ENCODE assay signal across 1 cellular context in the genomic region with DNA sequence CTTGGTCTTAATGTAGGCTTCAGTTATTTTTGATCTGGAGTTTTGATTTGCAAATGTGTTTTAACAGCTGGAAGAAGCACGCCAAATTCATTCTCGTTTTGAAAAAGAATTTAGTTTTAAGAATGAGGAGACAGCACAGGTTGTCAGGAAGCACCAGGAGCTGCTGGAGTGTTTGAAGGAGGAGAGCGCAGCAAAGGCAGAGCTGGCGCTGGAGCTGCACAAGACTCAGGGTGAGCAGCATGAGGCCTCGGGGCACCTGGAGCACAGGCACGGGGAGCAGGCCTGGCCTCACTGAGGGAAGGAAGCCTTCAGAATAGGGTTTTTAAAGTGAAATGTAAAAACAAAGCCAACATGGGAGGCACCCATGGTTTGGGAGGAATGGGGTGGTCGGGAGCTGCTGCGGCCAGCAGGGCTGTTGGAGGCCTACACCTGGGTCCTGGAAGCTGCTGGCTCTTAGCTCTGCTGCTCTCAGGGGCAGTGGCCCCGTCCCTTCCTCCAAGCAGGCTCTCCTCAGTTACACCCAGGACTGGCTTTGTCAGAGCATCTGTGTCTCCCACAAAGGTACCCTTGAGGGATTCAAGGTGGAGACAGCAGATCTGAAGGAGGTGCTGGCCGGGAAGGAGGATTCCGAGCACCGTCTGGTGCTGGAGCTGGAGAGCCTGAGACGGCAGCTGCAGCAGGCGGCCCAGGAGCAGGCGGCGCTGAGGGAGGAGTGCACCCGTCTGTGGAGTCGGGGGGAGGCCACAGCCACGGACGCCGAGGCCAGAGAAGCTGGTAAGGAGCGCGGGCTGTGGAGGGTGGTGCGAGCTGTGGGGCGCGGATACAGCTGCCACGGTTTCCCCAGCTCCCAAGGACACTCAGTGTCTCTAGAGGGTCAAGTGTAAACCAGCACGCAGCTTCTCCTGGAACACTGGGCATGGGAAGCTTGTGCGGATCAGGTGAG.
TF ChIP-seq lines count a peak whose summit lies in the region.

No MANE protein-coding gene starts in this region.

TF ChIP-seq in GM23338, 12 proteins besides CTCF, POLR2A, EP300 and RAD21 (continued from another document):
- TF ChIP-seq, protein P1, sequence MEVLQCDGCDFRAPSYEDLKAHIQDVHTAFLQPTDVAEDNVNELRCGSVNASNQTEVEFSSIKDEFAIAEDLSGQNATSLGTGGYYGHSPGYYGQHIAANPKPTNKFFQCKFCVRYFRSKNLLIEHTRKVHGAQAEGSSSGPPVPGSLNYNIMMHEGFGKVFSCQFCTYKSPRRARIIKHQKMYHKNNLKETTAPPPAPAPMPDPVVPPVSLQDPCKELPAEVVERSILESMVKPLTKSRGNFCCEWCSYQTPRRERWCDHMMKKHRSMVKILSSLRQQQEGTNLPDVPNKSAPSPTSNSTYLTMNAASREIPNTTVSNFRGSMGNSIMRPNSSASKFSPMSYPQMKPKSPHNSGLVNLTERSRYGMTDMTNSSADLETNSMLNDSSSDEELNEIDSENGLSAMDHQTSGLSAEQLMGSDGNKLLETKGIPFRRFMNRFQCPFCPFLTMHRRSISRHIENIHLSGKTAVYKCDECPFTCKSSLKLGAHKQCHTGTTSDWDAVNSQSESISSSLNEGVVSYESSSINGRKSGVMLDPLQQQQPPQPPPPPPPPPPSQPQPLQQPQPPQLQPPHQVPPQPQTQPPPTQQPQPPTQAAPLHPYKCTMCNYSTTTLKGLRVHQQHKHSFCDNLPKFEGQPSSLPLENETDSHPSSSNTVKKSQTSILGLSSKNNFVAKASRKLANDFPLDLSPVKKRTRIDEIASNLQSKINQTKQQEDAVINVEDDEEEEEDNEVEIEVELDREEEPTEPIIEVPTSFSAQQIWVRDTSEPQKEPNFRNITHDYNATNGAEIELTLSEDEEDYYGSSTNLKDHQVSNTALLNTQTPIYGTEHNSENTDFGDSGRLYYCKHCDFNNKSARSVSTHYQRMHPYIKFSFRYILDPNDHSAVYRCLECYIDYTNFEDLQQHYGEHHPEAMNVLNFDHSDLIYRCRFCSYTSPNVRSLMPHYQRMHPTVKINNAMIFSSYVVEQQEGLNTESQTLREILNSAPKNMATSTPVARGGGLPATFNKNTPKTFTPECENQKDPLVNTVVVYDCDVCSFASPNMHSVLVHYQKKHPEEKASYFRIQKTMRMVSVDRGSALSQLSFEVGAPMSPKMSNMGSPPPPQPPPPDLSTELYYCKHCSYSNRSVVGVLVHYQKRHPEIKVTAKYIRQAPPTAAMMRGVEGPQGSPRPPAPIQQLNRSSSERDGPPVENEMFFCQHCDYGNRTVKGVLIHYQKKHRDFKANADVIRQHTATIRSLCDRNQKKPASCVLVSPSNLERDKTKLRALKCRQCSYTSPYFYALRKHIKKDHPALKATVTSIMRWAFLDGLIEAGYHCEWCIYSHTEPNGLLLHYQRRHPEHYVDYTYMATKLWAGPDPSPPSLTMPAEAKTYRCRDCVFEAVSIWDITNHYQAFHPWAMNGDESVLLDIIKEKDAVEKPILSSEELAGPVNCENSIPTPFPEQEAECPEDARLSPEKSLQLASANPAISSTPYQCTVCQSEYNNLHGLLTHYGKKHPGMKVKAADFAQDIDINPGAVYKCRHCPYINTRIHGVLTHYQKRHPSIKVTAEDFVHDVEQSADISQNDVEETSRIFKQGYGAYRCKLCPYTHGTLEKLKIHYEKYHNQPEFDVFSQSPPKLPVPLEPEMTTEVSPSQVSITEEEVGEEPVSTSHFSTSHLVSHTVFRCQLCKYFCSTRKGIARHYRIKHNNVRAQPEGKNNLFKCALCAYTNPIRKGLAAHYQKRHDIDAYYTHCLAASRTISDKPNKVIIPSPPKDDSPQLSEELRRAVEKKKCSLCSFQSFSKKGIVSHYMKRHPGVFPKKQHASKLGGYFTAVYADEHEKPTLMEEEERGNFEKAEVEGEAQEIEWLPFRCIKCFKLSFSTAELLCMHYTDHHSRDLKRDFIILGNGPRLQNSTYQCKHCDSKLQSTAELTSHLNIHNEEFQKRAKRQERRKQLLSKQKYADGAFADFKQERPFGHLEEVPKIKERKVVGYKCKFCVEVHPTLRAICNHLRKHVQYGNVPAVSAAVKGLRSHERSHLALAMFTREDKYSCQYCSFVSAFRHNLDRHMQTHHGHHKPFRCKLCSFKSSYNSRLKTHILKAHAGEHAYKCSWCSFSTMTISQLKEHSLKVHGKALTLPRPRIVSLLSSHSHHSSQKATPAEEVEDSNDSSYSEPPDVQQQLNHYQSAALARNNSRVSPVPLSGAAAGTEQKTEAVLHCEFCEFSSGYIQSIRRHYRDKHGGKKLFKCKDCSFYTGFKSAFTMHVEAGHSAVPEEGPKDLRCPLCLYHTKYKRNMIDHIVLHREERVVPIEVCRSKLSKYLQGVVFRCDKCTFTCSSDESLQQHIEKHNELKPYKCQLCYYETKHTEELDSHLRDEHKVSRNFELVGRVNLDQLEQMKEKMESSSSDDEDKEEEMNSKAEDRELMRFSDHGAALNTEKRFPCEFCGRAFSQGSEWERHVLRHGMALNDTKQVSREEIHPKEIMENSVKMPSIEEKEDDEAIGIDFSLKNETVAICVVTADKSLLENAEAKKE (CRISPR knock-in tag; IDR thresholded peaks at IDR 0.05): no peak
- TF ChIP-seq STAT1 (IDR thresholded peaks at IDR 0.05; ENCODE audit: unreplicated experiment) (no peak), EZH2 (IDR thresholded peaks at IDR 0.05; ENCODE audit: low read depth, unreplicated experiment) (no peak), NANOG (IDR thresholded peaks at IDR 0.05; ENCODE audit: borderline replicate concordance) (no peak)
